In genomic region chr21:31358148-31358547, GRCh38 we compare ENCODE assay signal across 8 cellular contexts.
"Had no signal": no experiment of that assay in that cellular context is flagged by ENCODE, and none has a peak within 500 bp of the region (broad histone marks: within the 10 kb centered on the region; RNA-seq: fewer than 3 reads in every experiment).

No MANE protein-coding gene starts in this region.

- H3K4me1 Mint-ChIP-seq: GM23338, H9 had no signal

- H3K27ac Mint-ChIP-seq: GM23338, H9, HFFc6, IgD-negative memory B cell had no signal

- ATAC-seq: GM23338, HepG2 had no signal

- H3K27ac ChIP-seq: HL-60 had no signal

- H2AFZ ChIP-seq: GM23338 had no signal

- DNase-seq: H9, HCEC 1CT, HFFc6, KBM-7 had no signal

- H3K9me3 Mint-ChIP-seq: GM23338, H9 had no signal

- H3K36me3 Mint-ChIP-seq: IgD-negative memory B cell had no signal

- H3K4me3 ChIP-seq: GM23338 had no signal

- H3K4me2 ChIP-seq: GM23338 had no signal

- H3K4me3 Mint-ChIP-seq: GM23338, H9, HFFc6, IgD-negative memory B cell had no signal
